20 cellular contexts compared by ENCODE assay signal in the genomic region with DNA sequence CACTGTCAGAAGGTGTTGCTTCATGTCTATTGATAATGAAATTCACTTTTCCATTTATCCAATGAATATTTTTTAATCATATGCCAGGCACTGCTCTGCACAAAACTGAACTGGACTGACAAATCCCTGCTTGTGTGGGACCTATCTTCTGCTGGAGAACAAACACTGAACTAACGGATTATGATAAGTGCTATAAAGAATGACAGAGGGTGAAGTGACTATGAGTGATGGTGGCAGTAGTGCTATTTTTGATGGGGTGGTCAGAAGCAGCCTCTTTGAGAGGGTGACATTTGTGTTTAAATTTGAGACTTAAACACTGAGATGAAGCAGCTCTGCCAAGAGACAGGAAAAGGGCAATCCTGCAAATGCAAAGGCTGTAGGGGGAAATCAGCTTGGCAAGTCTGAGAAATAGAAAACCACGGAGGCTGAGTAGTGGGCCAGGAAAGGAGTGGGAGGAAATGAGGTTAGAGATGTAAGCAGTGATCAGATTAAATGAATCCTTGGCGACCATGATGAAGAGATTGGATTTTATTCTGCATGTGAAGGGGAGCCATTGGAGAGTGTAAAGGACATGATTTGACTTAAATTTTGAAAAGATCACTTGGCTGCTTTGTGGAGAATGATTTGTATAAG. TPM values are rescaled to one million over a fixed set of nuclear protein-coding genes. Genes with fewer than 3 reads are reported as not detected.
DNase-seq lines count a peak whose midpoint lies in the region; ATAC-seq and TF ChIP-seq lines count a peak whose summit lies in the region.
"Had no signal": no experiment of that assay in that cellular context is flagged by ENCODE, and none has a peak within 500 bp of the region (broad histone marks: within the 10 kb centered on the region; RNA-seq: fewer than 3 reads in every experiment).

No MANE protein-coding gene starts in this region.

- peaks cover 9% of the 10 kb centered on the region for H3K36me3 Mint-ChIP-seq in CD4-positive, CD25-positive, alpha-beta regulatory T cell
- peaks cover 8% of the 10 kb centered on the region for H3K36me3 Mint-ChIP-seq in activated B cell treated with CpG ODN at 0.5 μM for 24 hours (ENCODE audit: low read depth)

- H3K4me1 ChIP-seq in BLaER1 treated with 17β-estradiol and CSF1 and Interleukin-3, amounts not matched to agents 10 nM and 100 nM: peaks cover 9 to 21% (median 15%) of the 10 kb centered on the region in 10 experiments
- H3K4me1 ChIP-seq in CD4-positive, CD25-positive, alpha-beta regulatory T cell (ENCODE audit: control insufficient read depth, insufficient read depth, low read length, poor library complexity, severe bottlenecking): peaks cover 3% of the 10 kb centered on the region
- peaks cover 0 to 24% of the 10 kb centered on the region in 2 donors for H3K4me1 ChIP-seq in right atrium auricular region
- peaks cover 2% of the 10 kb centered on the region for H3K4me1 ChIP-seq in smooth muscle cell (ENCODE audit: low read depth)
- peaks cover under 1 to 2% of the 10 kb centered on the region in 2 experiments for H3K4me1 ChIP-seq in trophoblast cell (ENCODE audit: control insufficient read depth in 1 of 2, insufficient read depth in 2 of 2, low read length in 2 of 2)

- no peak overlapping the region for H3K27ac ChIP-seq in BLaER1 treated with 17β-estradiol and CSF1 and Interleukin-3, amounts not matched to agents 10 nM and 100 nM
- H3K27ac ChIP-seq in CD4-positive, CD25-positive, alpha-beta regulatory T cell (ENCODE audit: insufficient read depth, low read length, poor library complexity, severe bottlenecking): no peak overlapping the region
- peak overlapping the region; percentile 43 to 67 for H3K27ac ChIP-seq in right atrium auricular region
- no peak overlapping the region for H3K27ac ChIP-seq in smooth muscle cell (ENCODE audit: low read depth)
- H3K27ac ChIP-seq in trophoblast cell (ENCODE audit: low read depth, low read length): no peak overlapping the region
- H3K27ac ChIP-seq: GM23248, Peyer's patch had no signal

- H3K27me3 ChIP-seq in BLaER1 treated with 17β-estradiol and CSF1 and Interleukin-3, amounts not matched to agents 10 nM and 100 nM: no peaks in the 10 kb centered on the region
- H3K27me3 ChIP-seq in CD4-positive, CD25-positive, alpha-beta regulatory T cell (ENCODE audit: control insufficient read depth, insufficient read depth, low read length): no peaks in the 10 kb centered on the region
- H3K27me3 ChIP-seq in right atrium auricular region (no peaks in the 10 kb centered on the region), smooth muscle cell (ENCODE audit: low read depth) (no peaks in the 10 kb centered on the region), trophoblast cell (ENCODE audit: insufficient read depth, low read length) (no peaks in the 10 kb centered on the region)
- H3K27me3 ChIP-seq: Peyer's patch had no signal

- no peak overlapping the region for H2BK12ac ChIP-seq in trophoblast cell (ENCODE audit: low read length)

- intact Hi-C loops in activated B cell treated with CpG ODN at 0.5 μM for 24 hours (cut with micrococcal nuclease): loop anchor here (10.0 kb wide), 1 partner anchor 695 kb away; the partner anchor contains the start of gene ARHGEF12

- no peak for ATAC-seq in CD4-positive, CD25-positive, alpha-beta regulatory T cell (ENCODE audit: low read depth in 2 of 2)
- no peak for ATAC-seq in activated B cell treated with CpG ODN at 0.5 μM for 24 hours (ENCODE audit: low read depth)

- H3K79me2 ChIP-seq in smooth muscle cell (ENCODE audit: low read depth) (peaks cover 45% of the 10 kb centered on the region), trophoblast cell (ENCODE audit: control insufficient read depth, insufficient read depth, low read length, poor library complexity) (no peaks in the 10 kb centered on the region)

- no peak overlapping the region for H3K14ac ChIP-seq in trophoblast cell (ENCODE audit: low read length)

- peak overlapping the region in 6 of 11 experiments; percentile 0 to 18 (median 8); a peak in 2 of 22 replicates for H3K4me2 ChIP-seq in BLaER1 treated with 17β-estradiol and CSF1 and Interleukin-3, amounts not matched to agents 10 nM and 100 nM
- H3K4me2 ChIP-seq in smooth muscle cell (no peak overlapping the region), trophoblast cell (ENCODE audit: low read length) (no peak overlapping the region)

- POLR2A ChIA-PET in activated B cell treated with CpG ODN at 0.5 μM for 24 hours (lab: Charles Lee): no interaction called here

- 74% methylated on average over 3 of the region's 3 CpGs for WGBS in smooth muscle cell (ENCODE audit: low lambda C conversion rate)
- WGBS in trophoblast cell (ENCODE audit: extremely low coverage, insufficient coverage, insufficient read length): no CpG with 5 or more reads among the region's 3 CpGs

- H3K4ac ChIP-seq in trophoblast cell (ENCODE audit: low read depth, low read length): no peak overlapping the region

- no peak overlapping the region for H2BK5ac ChIP-seq in trophoblast cell (ENCODE audit: low read depth, low read length, poor library complexity)

- CTCF ChIA-PET in activated B cell treated with CpG ODN at 0.5 μM for 24 hours (lab: Charles Lee): no interaction called here

- peaks cover 0 to 7% (median 0%) of the 10 kb centered on the region in 11 experiments; a peak in 2 of 22 replicates for H3K9me3 ChIP-seq in BLaER1 treated with 17β-estradiol and CSF1 and Interleukin-3, amounts not matched to agents 10 nM and 100 nM (replicated peaks in 1 of 11)
- H3K9me3 ChIP-seq in CD4-positive, CD25-positive, alpha-beta regulatory T cell (ENCODE audit: control insufficient read depth in 2 of 2, low read length in 2 of 2): no peaks in the 10 kb centered on the region
- H3K9me3 ChIP-seq in right atrium auricular region: no peaks in the 10 kb centered on the region
- H3K9me3 ChIP-seq in smooth muscle cell (replicated peaks; ENCODE audit: low read depth): no peaks in the 10 kb centered on the region
- no peaks in the 10 kb centered on the region for H3K9me3 ChIP-seq in trophoblast cell (ENCODE audit: insufficient read depth, low read depth, low read length)
- H3K9me3 ChIP-seq: Caco-2, Peyer's patch had no signal

- no peak overlapping the region for H3K9ac ChIP-seq in BLaER1 treated with 17β-estradiol and CSF1 and Interleukin-3, amounts not matched to agents 10 nM and 100 nM
- no peak overlapping the region for H3K9ac ChIP-seq in smooth muscle cell (ENCODE audit: low read depth)
- H3K9ac ChIP-seq in trophoblast cell (ENCODE audit: low read length): no peak overlapping the region
- H3K9ac ChIP-seq: GM23248 had no signal

- peaks cover 30 to 34% (median 33%) of the 10 kb centered on the region in 4 donors for H3K4me1 Mint-ChIP-seq in CD4-positive, CD25-positive, alpha-beta regulatory T cell
- H3K4me1 Mint-ChIP-seq in activated B cell treated with CpG ODN at 0.5 μM for 24 hours: peaks cover 13% of the 10 kb centered on the region

- no peak overlapping the region for H2AK5ac ChIP-seq in trophoblast cell (ENCODE audit: low read length)

- TF ChIP-seq CTCF in activated B cell treated with CpG ODN at 0.5 μM for 24 hours (IDR thresholded peaks at IDR 0.05) (no peak), right atrium auricular region (IDR thresholded peaks at IDR 0.05) (no peak), smooth muscle cell (IDR thresholded peaks at IDR 0.05; ENCODE audit: borderline replicate concordance, insufficient read depth, poor library complexity, severe bottlenecking) (no peak)

- H4K8ac ChIP-seq in trophoblast cell (ENCODE audit: low read depth, low read length): no peak overlapping the region

- no peaks in the 10 kb centered on the region for H3K79me1 ChIP-seq in trophoblast cell (ENCODE audit: low read length)

- no peak overlapping the region for H2BK120ac ChIP-seq in trophoblast cell (ENCODE audit: insufficient read depth, low read length, poor library complexity)

- H3K4me3 ChIP-seq in BLaER1 treated with 17β-estradiol and CSF1 and Interleukin-3, amounts not matched to agents 10 nM and 100 nM: no peak overlapping the region
- H3K4me3 ChIP-seq in CD4-positive, CD25-positive, alpha-beta regulatory T cell (ENCODE audit: low read depth, low read length): no peak overlapping the region
- no peak overlapping the region for H3K4me3 ChIP-seq in right atrium auricular region
- H3K4me3 ChIP-seq in smooth muscle cell: no peak overlapping the region
- no peak overlapping the region for H3K4me3 ChIP-seq in trophoblast cell (ENCODE audit: low read depth, low read length)
- H3K4me3 ChIP-seq: GM23248, Peyer's patch had no signal

- H3K27ac Mint-ChIP-seq in CD4-positive, CD25-positive, alpha-beta regulatory T cell: peak overlapping the region; percentile 3 to 15 (median 14)
- H3K27ac Mint-ChIP-seq in activated B cell treated with CpG ODN at 0.5 μM for 24 hours: peak overlapping the region; percentile 24
- H3K27ac Mint-ChIP-seq: CD4-positive, alpha-beta memory T cell had no signal

- peaks cover 0 to 20% (median 0%) of the 10 kb centered on the region in 11 experiments; a peak in 6 of 22 replicates for H3K36me3 ChIP-seq in BLaER1 treated with 17β-estradiol and CSF1 and Interleukin-3, amounts not matched to agents 10 nM and 100 nM
- H3K36me3 ChIP-seq in CD4-positive, CD25-positive, alpha-beta regulatory T cell (ENCODE audit: control insufficient read depth, insufficient read depth, low read length): no peaks in the 10 kb centered on the region
- H3K36me3 ChIP-seq in right atrium auricular region (no peaks in the 10 kb centered on the region), smooth muscle cell (ENCODE audit: low read depth) (no peaks in the 10 kb centered on the region), trophoblast cell (ENCODE audit: control insufficient read depth in 1 of 2, insufficient read depth in 2 of 2, low read length in 2 of 2) (no peaks in the 10 kb centered on the region)
- H3K36me3 ChIP-seq: Peyer's patch had no signal

- no peak overlapping the region for H3K23ac ChIP-seq in trophoblast cell (ENCODE audit: low read length)

- H3F3A ChIP-seq in smooth muscle cell (ENCODE audit: low read depth): no peaks in the 10 kb centered on the region

- no peak overlapping the region for H3K18ac ChIP-seq in trophoblast cell (ENCODE audit: low read length)

- H2AFZ ChIP-seq in smooth muscle cell (ENCODE audit: low read depth): no peak overlapping the region
- H2AFZ ChIP-seq in trophoblast cell (ENCODE audit: insufficient read depth, low read length, poor library complexity): no peak overlapping the region
- H2AFZ ChIP-seq: GM23248 had no signal

- no peak overlapping the region for H4K91ac ChIP-seq in trophoblast cell (ENCODE audit: low read depth, low read length)

- H4K12ac ChIP-seq in trophoblast cell (ENCODE audit: low read depth, low read length): no peak overlapping the region

- no peak for DNase-seq in CD4-positive, CD25-positive, alpha-beta regulatory T cell
- no peak for DNase-seq in activated B cell treated with CpG ODN at 0.5 μM for 24 hours
- DNase-seq in right atrium auricular region (ENCODE audit: low spot score): no peak
- no peak for DNase-seq in epidermal melanocyte (ENCODE audit: insufficient read length, low spot score)
- no peak for DNase-seq in smooth muscle cell (lab: John Stamatoyannopoulos, UW; ENCODE audit: unreplicated experiment)
- DNase-seq in trophoblast cell: no peak
- no peak for DNase-seq in GM19238 (ENCODE audit: insufficient read length, low spot score)
- DNase-seq: Caco-2; CD4-positive, alpha-beta memory T cell; GM23248; H9; NCI-H1105; NCI-H146; NCI-H2029; NCI-H2171; NCI-H345; NCI-H524; NCI-H82; Peyer's patch had no signal

- no peaks in the 10 kb centered on the region for H3K27me3 Mint-ChIP-seq in CD4-positive, CD25-positive, alpha-beta regulatory T cell
- no peaks in the 10 kb centered on the region for H3K27me3 Mint-ChIP-seq in activated B cell treated with CpG ODN at 0.5 μM for 24 hours
- H3K27me3 Mint-ChIP-seq: CD4-positive, alpha-beta memory T cell had no signal

- H3K9me3 Mint-ChIP-seq in CD4-positive, CD25-positive, alpha-beta regulatory T cell: no peaks in the 10 kb centered on the region
- H3K9me3 Mint-ChIP-seq in activated B cell treated with CpG ODN at 0.5 μM for 24 hours: no peaks in the 10 kb centered on the region
- H3K9me3 Mint-ChIP-seq: CD4-positive, alpha-beta memory T cell; H9 had no signal

- peaks cover 0 to 98% (median 23%) of the 10 kb centered on the region in 11 experiments; a peak in 12 of 22 replicates for H4K20me1 ChIP-seq in BLaER1 treated with 17β-estradiol and CSF1 and Interleukin-3, amounts not matched to agents 10 nM and 100 nM
- H4K20me1 ChIP-seq in smooth muscle cell (ENCODE audit: low read depth): peaks cover 82% of the 10 kb centered on the region

- no peak overlapping the region for H3K4me3 Mint-ChIP-seq in CD4-positive, CD25-positive, alpha-beta regulatory T cell
- H3K4me3 Mint-ChIP-seq in activated B cell treated with CpG ODN at 0.5 μM for 24 hours: no peak overlapping the region
- H3K4me3 Mint-ChIP-seq: CD4-positive, alpha-beta memory T cell; H9 had no signal

RNA-seq across cellular contexts. Expression of gene TBCEL, which starts 6.0 kb away (rescaled TPM):
- 15.9 TPM for total RNA-seq in CD4-positive, CD25-positive, alpha-beta regulatory T cell
- polyA plus RNA-seq in CD4-positive, CD25-positive, alpha-beta regulatory T cell: 1 to 10 TPM; 2.3 to 5.1 (median 3.7) TPM
- 16.5 and 17.9 TPM in 2 replicates for total RNA-seq in activated B cell treated with CpG ODN at 0.5 μM for 24 hours
- 10 to 100 TPM; 23.0 to 31.0 TPM for total RNA-seq in right atrium auricular region
- 16.0 and 16.6 TPM in 2 replicates for total RNA-seq in smooth muscle cell
- 8.3 and 9.6 TPM in 2 replicates for polyA plus RNA-seq in smooth muscle cell
- 6.0 TPM in 2 replicates for polyA plus RNA-seq in trophoblast cell (2013)

Comparison
In these comparisons a context has a peak if more than half of its experiments do, and no peak if none do; other contexts are left out.
1. H3K27ac ChIP-seq: peak in right atrium auricular region (2 of 2); none in BLaER1 treated with 17β-estradiol and CSF1 and Interleukin-3, amounts not matched to agents 10 nM and 100 nM (0 of 11), CD4-positive, CD25-positive, alpha-beta regulatory T cell (single experiment), smooth muscle cell (single experiment) and trophoblast cell (single experiment).
2. H3K4me2 ChIP-seq: peak in BLaER1 treated with 17β-estradiol and CSF1 and Interleukin-3, amounts not matched to agents 10 nM and 100 nM (6 of 11); none in smooth muscle cell (single experiment) and trophoblast cell (single experiment).